21 cellular contexts compared by ENCODE assay signal in genomic region chr1:67558449-67559193, GRCh38.
DNase-seq lines count a peak whose midpoint lies in the region; ATAC-seq, FAIRE-seq and TF ChIP-seq lines count a peak whose summit lies in the region.
"Had no signal": no experiment of that assay in that cellular context is flagged by ENCODE, and none has a peak within 500 bp of the region (broad histone marks: within the 10 kb centered on the region; RNA-seq: fewer than 3 reads in every experiment).

No MANE protein-coding gene starts in this region.

- ATAC-seq in GM12878 (no peak), left lung (no peak), body of pancreas (no peak)
- ATAC-seq: stimulated activated effector memory CD8-positive, alpha-beta T cell treated with anti-CD3 and anti-CD28 coated beads, Interleukin-12 subunit alpha, Interleukin-12 subunit beta, amount 100 ng/mL, for 72 hours had no signal

- H4K20me1 ChIP-seq in GM23248 (ENCODE audit: insufficient read depth) (no peaks in the 10 kb centered on the region), GM12878 (ENCODE audit: control insufficient read depth, insufficient read depth) (no peaks in the 10 kb centered on the region), smooth muscle cell (ENCODE audit: low read depth) (no peaks in the 10 kb centered on the region)

- H3K79me2 ChIP-seq in GM23248 (ENCODE audit: insufficient read depth): no peaks in the 10 kb centered on the region
- no peaks in the 10 kb centered on the region for H3K79me2 ChIP-seq in GM12878 (ENCODE audit: control insufficient read depth, insufficient read depth, low read length)
- no peaks in the 10 kb centered on the region for H3K79me2 ChIP-seq in smooth muscle cell (ENCODE audit: low read depth)

- no peak for FAIRE-seq in GM12878 (lab: Jason Lieb, UNC)
- FAIRE-seq: bronchial epithelial cell, G401.6, small intestine had no signal

- peak overlapping the region; percentile 59 for H3K4me3 ChIP-seq in GM23248
- no peak overlapping the region for H3K4me3 ChIP-seq in GM12878
- no peak overlapping the region for H3K4me3 ChIP-seq in left lung
- H3K4me3 ChIP-seq in smooth muscle cell: peak overlapping the region; percentile 1
- H3K4me3 ChIP-seq in body of pancreas: no peak overlapping the region
- H3K4me3 ChIP-seq: HAP-1, lung, upper lobe of right lung had no signal

- POLR2A ChIA-PET in GM12878 (lab: Charles Lee): interaction anchor here (1.0 to 1.4 kb wide), 4 partner anchors 126 to 196 kb away, joined by 3 to 5 read pairs (median 4); partner anchors contain the start of gene GADD45A

- intact Hi-C loops in GM12878 (cut with micrococcal nuclease; ENCODE audit: unreplicated experiment): no loop called here
- intact Hi-C loops in left lung (cut with DNase I): no loop called here
- intact Hi-C loops in body of pancreas (cut with DNase I): no loop called here

- H3K9me3 ChIP-seq in GM23248 (ENCODE audit: low read depth) (no peaks in the 10 kb centered on the region), GM12878 (replicated peaks; ENCODE audit: control insufficient read depth, insufficient read depth, low read length) (no peaks in the 10 kb centered on the region), left lung (no peaks in the 10 kb centered on the region), smooth muscle cell (replicated peaks; ENCODE audit: low read depth) (no peaks in the 10 kb centered on the region), body of pancreas (no peaks in the 10 kb centered on the region)
- H3K9me3 ChIP-seq: HAP-1, upper lobe of right lung had no signal

- H3K36me3 ChIP-seq in GM23248 (ENCODE audit: low read depth): no peaks in the 10 kb centered on the region
- H3K36me3 ChIP-seq in GM12878 (ENCODE audit: control insufficient read depth in 2 of 2, insufficient read depth in 2 of 2, low read length in 1 of 2): no peaks in the 10 kb centered on the region
- H3K36me3 ChIP-seq in left lung: no peaks in the 10 kb centered on the region
- no peaks in the 10 kb centered on the region for H3K36me3 ChIP-seq in smooth muscle cell (ENCODE audit: low read depth)
- H3K36me3 ChIP-seq in body of pancreas (replicated peaks in 1 of 2; ENCODE audit: insufficient read depth in 1 of 2, low read depth in 2 of 2): no peaks in the 10 kb centered on the region
- H3K36me3 ChIP-seq: HAP-1, upper lobe of right lung had no signal

- H3K4me1 ChIP-seq in GM23248 (ENCODE audit: insufficient read depth) (peaks cover 10% of the 10 kb centered on the region), GM12878 (ENCODE audit: control insufficient read depth, insufficient read depth, low read length) (no peaks in the 10 kb centered on the region; the same call in 1 of the 2 replicates), left lung (peaks cover 3 to 27% of the 10 kb centered on the region in 2 donors), smooth muscle cell (ENCODE audit: low read depth) (no peaks in the 10 kb centered on the region), body of pancreas (peaks cover 19% of the 10 kb centered on the region)
- H3K4me1 ChIP-seq: HAP-1 had no signal

- RAD21 ChIA-PET in GM12878 (lab: Charles Lee; ENCODE audit: unreplicated experiment): interaction anchor here (0.9 to 4.6 kb wide), 10 partner anchors 21 to 270 kb away, joined by 3 to 45 read pairs (median 4); no protein-coding TSS in a partner anchor

- H3K9me2 ChIP-seq in GM23248 (ENCODE audit: insufficient read depth): no peaks in the 10 kb centered on the region

- H3F3A ChIP-seq in GM23248 (ENCODE audit: insufficient read depth) (peaks cover 19% of the 10 kb centered on the region), smooth muscle cell (ENCODE audit: low read depth) (no peaks in the 10 kb centered on the region)

- H3K27me3 ChIP-seq in GM23248 (replicated peaks; ENCODE audit: insufficient read depth) (no peaks in the 10 kb centered on the region), GM12878 (replicated peaks in 1 of 2; ENCODE audit: control insufficient read depth in 2 of 2, insufficient read depth in 2 of 2, low read length in 1 of 2) (no peaks in the 10 kb centered on the region; a peak in 1 of 4 replicates), left lung (no peaks in the 10 kb centered on the region), smooth muscle cell (ENCODE audit: low read depth) (no peaks in the 10 kb centered on the region), body of pancreas (no peaks in the 10 kb centered on the region)
- H3K27me3 ChIP-seq: foreskin keratinocyte, upper lobe of right lung had no signal

- DNase-seq in GM23248 (no peak), GM12878 (ENCODE audit: low read depth, low spot score) (no peak), left lung (no peak), smooth muscle cell (lab: John Stamatoyannopoulos, UW; ENCODE audit: unreplicated experiment) (no peak), retina (no peak), NCI-H524 treated with DMSO at 0.1 percent for 48 hours (lab: John Stamatoyannopoulos, UW) (no peak), body of pancreas (no peak), glomerular visceral epithelial cell (ENCODE audit: extremely low spot score) (no peak)
- DNase-seq: activated CD4-positive, CD25-positive, alpha-beta regulatory T cell treated with anti-CD3 and anti-CD28 coated beads, Interleukin-2, amount 50 U/mL, for 72 hours; activated CD8-positive, alpha-beta memory T cell treated with anti-CD3 and anti-CD28 coated beads, Interleukin-2, amount 50 U/mL, for 4 hours; activated naive CD4-positive, alpha-beta T cell treated with Interleukin-2 at 50 U/mL for 16 hours; effector CD4-positive, alpha-beta T cell; foreskin keratinocyte; NCI-H82; small intestine; upper lobe of right lung had no signal

- TF ChIP-seq POLR2A in GM12878 (IDR thresholded peaks at IDR 0.05; ENCODE audit: low read depth, low read length): no peak
- no peak for TF ChIP-seq POLR2A in body of pancreas (IDR thresholded peaks at IDR 0.05)

- no peak for TF ChIP-seq RAD21 in GM12878 (IDR thresholded peaks at IDR 0.05; ENCODE audit: insufficient read depth, low read depth, low read length)

- SMC1A ChIA-PET in GM12878 (lab: Charles Lee; ENCODE audit: uncharacterized antibody, unreplicated experiment): interaction anchor here (1.2 to 11.5 kb wide), 10 partner anchors 8 to 199 kb away, joined by 3 to 205 read pairs (median 6); partner anchors contain the start of gene GADD45A

- H2AFZ ChIP-seq in GM23248 (peak overlapping the region; percentile 87), GM12878 (ENCODE audit: control insufficient read depth, low read depth, low read length) (no peak overlapping the region), smooth muscle cell (ENCODE audit: low read depth) (peak overlapping the region; percentile 40)

- no peak for TF ChIP-seq CTCF in GM12878 (IDR thresholded peaks at IDR 0.05 in 2 of 3, conservative IDR thresholded peaks at IDR 0.05 in 1 of 3; ENCODE audit: control insufficient read depth in 2 of 3, extremely low read depth in 1 of 3, insufficient read depth in 1 of 3, low read depth in 3 of 3, low read length in 3 of 3)
- TF ChIP-seq CTCF in left lung (IDR thresholded peaks at IDR 0.05): no peak
- no peak for TF ChIP-seq CTCF in smooth muscle cell (IDR thresholded peaks at IDR 0.05; ENCODE audit: borderline replicate concordance, insufficient read depth, poor library complexity, severe bottlenecking)
- no peak for TF ChIP-seq CTCF in body of pancreas (IDR thresholded peaks at IDR 0.05)

- peak overlapping the region; percentile 77 for H3K27ac ChIP-seq in GM23248
- H3K27ac ChIP-seq in GM12878 (ENCODE audit: control insufficient read depth, insufficient read depth): no peak overlapping the region
- H3K27ac ChIP-seq in left lung: peak overlapping the region; percentile 30 to 81
- H3K27ac ChIP-seq in smooth muscle cell (ENCODE audit: low read depth): peak overlapping the region; percentile 69
- H3K27ac ChIP-seq in body of pancreas: no peak overlapping the region
- H3K27ac ChIP-seq: upper lobe of right lung had no signal

- BruUV-seq in GM12878 (replicated peaks; lab: Mats Ljungman, UMichigan): no TSS peak

- in situ Hi-C loops in GM23248 (cut with MboI): loop anchor here (10.0 kb wide), 1 partner anchor 196 kb away; no protein-coding TSS in a partner anchor
- in situ Hi-C loops in GM12878 (cut with MboI): loop anchor here (5.0 kb wide), 1 partner anchor 204 kb away; no protein-coding TSS in a partner anchor

- TF ChIP-seq EP300 in GM12878 (IDR thresholded peaks at IDR 0.05; ENCODE audit: borderline replicate concordance in 1 of 2, control insufficient read depth in 1 of 2, low read depth in 2 of 2, low read length in 2 of 2): no peak

- WGBS in GM23248 (ENCODE audit: low coverage in 1 of 2, low lambda C conversion rate in 2 of 2, missing lambda C conversion rate in 2 of 2), 2 experiments: 68 to 69% methylated on average over 9 of the region's 9 CpGs
- WGBS in GM12878 (ENCODE audit: insufficient coverage, insufficient replicate concordance, low lambda C conversion rate, missing lambda C conversion rate): 50% methylated on average over 9 of the region's 9 CpGs
- 91% methylated on average over 9 of the region's 9 CpGs for WGBS in smooth muscle cell (ENCODE audit: low lambda C conversion rate)
- WGBS in body of pancreas, 2 donors: 71 to 79% methylated on average over 9 of the region's 9 CpGs

- H3K4me2 ChIP-seq in GM23248 (ENCODE audit: unreplicated experiment) (peak overlapping the region; percentile 75), GM12878 (ENCODE audit: control insufficient read depth, insufficient read depth) (no peak overlapping the region), smooth muscle cell (peak overlapping the region; percentile 74)

- CTCF ChIA-PET in GM12878 (lab: Yijun Ruan, JAX): interaction anchor here (0.6 to 11.5 kb wide), 14 partner anchors 12 to 452 kb away, joined by 3 to 227 read pairs (median 4); no protein-coding TSS in a partner anchor

- H3K9ac ChIP-seq in GM23248 (peak overlapping the region; percentile 66), GM12878 (ENCODE audit: control insufficient read depth, insufficient read depth, low read length) (no peak overlapping the region), smooth muscle cell (ENCODE audit: low read depth) (peak overlapping the region; percentile 1)

TF ChIP-seq in GM12878, 131 proteins besides CTCF, POLR2A, EP300 and RAD21:
- TF ChIP-seq RBBP5 (conservative IDR thresholded peaks at IDR 0.05): no peak
- 0 out of 2 replicates have a peak, but pooled peaks have one; percentile 49 for TF ChIP-seq ZNF217 (IDR thresholded peaks at IDR 0.05)
- TF ChIP-seq ZBED1 (IDR thresholded peaks at IDR 0.05; ENCODE audit: borderline replicate concordance): no peak
- TF ChIP-seq MEF2B (IDR thresholded peaks at IDR 0.05; ENCODE audit: partially characterized antibody, poor library complexity, severe bottlenecking): no peak

Comparison
In these comparisons a context has a peak if more than half of its experiments do, and no peak if none do; other contexts are left out.
1. H3K27ac ChIP-seq: peak in GM23248 (single experiment), left lung (2 of 2) and smooth muscle cell (single experiment); none in GM12878 (single experiment) and body of pancreas (0 of 4).
2. H3K4me3 ChIP-seq: peak in GM23248 (single experiment) and smooth muscle cell (single experiment); none in GM12878 (single experiment), left lung (0 of 2) and body of pancreas (0 of 2).